In genomic region chr2:73640537-73640936, GRCh38 we compare ENCODE assay signal across 20 cellular contexts. TPM values are rescaled to one million over a fixed set of nuclear protein-coding genes. Genes with fewer than 3 reads are reported as not detected.
DNase-seq lines count a peak whose midpoint lies in the region; ATAC-seq and TF ChIP-seq lines count a peak whose summit lies in the region.
"Had no signal": no experiment of that assay in that cellular context is flagged by ENCODE, and none has a peak within 500 bp of the region (broad histone marks: within the 10 kb centered on the region; RNA-seq: fewer than 3 reads in every experiment).

No MANE protein-coding gene starts in this region.

- peaks cover 4% of the 10 kb centered on the region for H3K9me3 Mint-ChIP-seq in activated naive CD4-positive, alpha-beta T cell treated with anti-CD3 and anti-CD28 coated beads, Interleukin-2, amount 10 ng/mL, durations not matched to agents 7 days and 5 days
- H3K9me3 Mint-ChIP-seq: natural killer cell treated with Interleukin-12 subunit alpha and Interleukin-12 subunit beta and Interleukin-15 and Interleukin-18, amount 100 ng/mL, for 72 hours had no signal

- CTCF ChIA-PET in activated naive CD4-positive, alpha-beta T cell treated with anti-CD3 and anti-CD28 coated beads, Interleukin-2, amount 10 ng/mL, durations not matched to agents 7 days and 5 days (lab: Charles Lee) = no interaction called here

- DNase-seq in EH (ENCODE audit: low read depth) (peak; percentile 3), OCI-M1 (lab: John Stamatoyannopoulos, UW) (peak; percentile 2), fibroblast of pulmonary artery (ENCODE audit: low read depth) (peak; percentile 36), mucosa of gallbladder (ENCODE audit: low spot score) (peak; percentile 29), islet precursor cell (no peak)
- DNase-seq in activated naive CD4-positive, alpha-beta T cell treated with anti-CD3 and anti-CD28 coated beads, Interleukin-2, amount 10 ng/mL, durations not matched to agents 7 days and 5 days = no peak
- DNase-seq: activated CD8-positive, alpha-beta memory T cell treated with anti-CD3 and anti-CD28 coated beads for 24 hours; amniotic stem cell; GM23248; NCI-H187 treated with DMSO at 0.1 percent for 48 hours; NCI-H69; T-cell; WERI-Rb-1 had no signal

- H3K27me3 Mint-ChIP-seq in activated naive CD4-positive, alpha-beta T cell treated with anti-CD3 and anti-CD28 coated beads, Interleukin-2, amount 10 ng/mL, durations not matched to agents 7 days and 5 days = peaks cover 27% of the 10 kb centered on the region

- no peak overlapping the region for H3K4me3 ChIP-seq in fibroblast of pulmonary artery (replicated peaks; ENCODE audit: low read depth, low read length)
- H3K4me3 ChIP-seq: GM23248, suprapubic skin had no signal

- H3K27ac Mint-ChIP-seq in activated naive CD4-positive, alpha-beta T cell treated with anti-CD3 and anti-CD28 coated beads, Interleukin-2, amount 10 ng/mL, durations not matched to agents 7 days and 5 days = no peak overlapping the region
- H3K27ac Mint-ChIP-seq: natural killer cell treated with Interleukin-12 subunit alpha and Interleukin-12 subunit beta and Interleukin-15 and Interleukin-18, amount 100 ng/mL, for 72 hours; T-cell had no signal

- ATAC-seq in HG02981 (IDR thresholded peaks at IDR 0.05; ENCODE audit: unreplicated experiment) (no peak), GM19023 (IDR thresholded peaks at IDR 0.05; ENCODE audit: unreplicated experiment) (no peak)
- ATAC-seq: natural killer cell treated with Interleukin-12 subunit alpha and Interleukin-12 subunit beta and Interleukin-15 and Interleukin-18, amount 100 ng/mL, for 72 hours; T-cell had no signal

- no peak for TF ChIP-seq CTCF in fibroblast of pulmonary artery (IDR thresholded peaks at IDR 0.05; ENCODE audit: low read length, missing control alignments)

- no peaks in the 10 kb centered on the region for H3K4me1 Mint-ChIP-seq in activated naive CD4-positive, alpha-beta T cell treated with anti-CD3 and anti-CD28 coated beads, Interleukin-2, amount 10 ng/mL, durations not matched to agents 7 days and 5 days
- H3K4me1 Mint-ChIP-seq: T-cell had no signal

- no peaks in the 10 kb centered on the region for H3K36me3 Mint-ChIP-seq in activated naive CD4-positive, alpha-beta T cell treated with anti-CD3 and anti-CD28 coated beads, Interleukin-2, amount 10 ng/mL, durations not matched to agents 7 days and 5 days
- H3K36me3 Mint-ChIP-seq: natural killer cell treated with Interleukin-12 subunit alpha and Interleukin-12 subunit beta and Interleukin-15 and Interleukin-18, amount 100 ng/mL, for 72 hours had no signal

- H3K4me3 Mint-ChIP-seq in activated naive CD4-positive, alpha-beta T cell treated with anti-CD3 and anti-CD28 coated beads, Interleukin-2, amount 10 ng/mL, durations not matched to agents 7 days and 5 days = no peak overlapping the region
- H3K4me3 Mint-ChIP-seq: natural killer cell treated with Interleukin-12 subunit alpha and Interleukin-12 subunit beta and Interleukin-15 and Interleukin-18, amount 100 ng/mL, for 72 hours; T-cell had no signal

RNA-seq across cellular contexts. Expression of gene NAT8, which starts 1.7 kb away (rescaled TPM):
- total RNA-seq in mucosa of gallbladder = 2.4 TPM
- total RNA-seq: GM23248; lower leg skin; M059J; natural killer cell treated with Interleukin-12 subunit alpha and Interleukin-12 subunit beta and Interleukin-15 and Interleukin-18, amount 100 ng/mL, for 72 hours; RPMI7951; suprapubic skin; T-cell had no signal

Comparison
In these comparisons a context has a peak if more than half of its experiments do, and no peak if none do; other contexts are left out.
1. DNase-seq: peak in EH (single experiment), OCI-M1 (single experiment), fibroblast of pulmonary artery (single experiment) and mucosa of gallbladder (single experiment); none in activated naive CD4-positive, alpha-beta T cell treated with anti-CD3 and anti-CD28 coated beads, Interleukin-2, amount 10 ng/mL, durations not matched to agents 7 days and 5 days (single experiment) and islet precursor cell (single experiment).